ENCODE assay signal across 27 cellular contexts in the genomic region with DNA sequence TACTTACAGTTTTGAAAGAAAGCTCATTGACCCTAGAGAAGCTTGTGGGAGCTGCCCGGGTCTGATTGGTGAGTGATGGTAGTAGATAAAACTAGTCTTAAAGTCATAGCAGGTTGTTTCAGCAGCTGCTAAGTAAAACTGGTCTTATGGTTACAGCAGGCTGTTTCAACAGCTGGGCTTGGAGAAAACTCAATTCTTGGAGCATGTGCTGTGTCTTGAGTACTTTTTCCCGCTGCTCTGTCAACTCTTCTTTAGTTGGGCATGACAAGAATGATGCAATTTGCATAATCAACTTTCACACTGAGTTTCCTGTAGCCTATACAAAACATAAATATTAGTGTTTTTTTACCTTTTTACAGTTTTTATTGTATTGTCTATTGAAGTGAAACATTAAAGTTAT.
"Had no signal": no experiment of that assay in that cellular context is flagged by ENCODE, and none has a peak within 500 bp of the region (broad histone marks: within the 10 kb centered on the region; RNA-seq: fewer than 3 reads in every experiment).

No MANE protein-coding gene starts in this region.

- H3K27ac ChIP-seq: SJSA1 had no signal

- DNase-seq: IMR-90, Karpas-422, KG1, MG63, NCI-H1092, NCI-H1105 treated with DMSO at 0.1 percent for 48 hours, NCI-H1417 treated with DMSO at 0.1 percent for 48 hours, NCI-H146, NCI-H1694 treated with DMSO at 0.1 percent for 48 hours, NCI-H1930, NCI-H2081 treated with DMSO at 0.1 percent for 48 hours, NCI-H2171, NCI-H226, NCI-H446, NCI-H510A, NCI-H524 treated with DMSO at 0.1 percent for 48 hours, NCI-H69, NCI-H774, Right ventricle myocardium superior, RPMI8226, SIG-M5, SK-N-SH, SW 1271, T-cell had no signal

- H3K4me2 ChIP-seq: SK-N-SH had no signal

- H3K36me3 ChIP-seq: MG63, SJSA1 had no signal

- H3K4me1 ChIP-seq: SJSA1 had no signal

- H3K9ac ChIP-seq: SK-N-SH had no signal

- ATAC-seq: HepG2, T-cell had no signal

- H3K27me3 ChIP-seq: MG63, SJSA1 had no signal

- H3K9me3 ChIP-seq: MG63, SK-N-SH had no signal

- H3K4me3 ChIP-seq: MG63, SJSA1 had no signal

- FAIRE-seq: HepG2, RCC 7860 had no signal
